ENCODE assay signal across 8 cellular contexts in the genomic region with DNA sequence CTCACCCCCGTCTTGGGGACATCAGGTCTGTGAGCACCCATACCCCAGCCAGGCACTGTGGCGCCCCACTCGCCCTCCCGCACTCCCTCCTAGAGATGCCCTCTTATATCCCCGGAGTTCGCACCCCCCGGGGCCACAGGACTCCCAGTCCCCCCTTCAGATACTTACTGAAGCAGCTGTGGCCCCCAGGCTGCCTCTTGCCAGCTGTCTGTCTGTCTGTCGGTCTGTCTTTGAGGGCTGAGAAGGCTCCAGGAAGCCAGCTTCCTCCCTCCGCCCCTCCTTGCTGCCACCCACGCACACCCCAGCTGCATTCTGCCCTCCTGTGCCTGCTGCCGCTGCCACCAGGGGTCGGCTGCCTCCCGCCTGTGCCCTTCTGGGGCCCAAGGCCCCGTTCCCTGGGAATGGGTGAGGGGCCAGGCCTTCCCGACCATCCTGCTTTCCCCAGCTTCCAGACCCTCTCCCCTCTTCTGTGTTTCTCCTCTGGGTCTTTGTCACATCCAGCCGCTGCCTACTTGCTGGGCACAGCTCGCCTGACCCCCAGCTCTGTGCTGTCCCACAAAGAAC. TPM values are rescaled to one million over a fixed set of nuclear protein-coding genes. Genes with fewer than 3 reads are reported as not detected.
DNase-seq lines count a peak whose midpoint lies in the region; ATAC-seq and TF ChIP-seq lines count a peak whose summit lies in the region.

TSS of gene PTPN7 (minus strand) at position 226 of the 564 bp plus-strand sequence. CDS start 1,200 bp downstream, outside the sequence.

- TF ChIP-seq CTCF in Caco-2 (IDR thresholded peaks at IDR 0.05; ENCODE audit: insufficient read depth in 1 of 2, low read depth in 1 of 2, low read length in 1 of 2, severe bottlenecking in 1 of 2, unreplicated experiment in 1 of 2) (no peak), testis (IDR thresholded peaks at IDR 0.05) (peak; percentile 10 to 24 (median 14)), PC-3 (conservative IDR thresholded peaks at IDR 0.05; ENCODE audit: low read depth, low read length) (no peak)

- H3F3A ChIP-seq in PC-3 (ENCODE audit: low read length, unreplicated experiment): no peaks in the 10 kb centered on the region

- H2AFZ ChIP-seq in PC-3 (ENCODE audit: low read length): no peak within 1 kb of the TSS

- no peaks in the 10 kb centered on the region for H3K9me3 Mint-ChIP-seq in Caco-2 (ENCODE audit: unreplicated experiment)

- POLR2A ChIA-PET in Caco-2 (lab: Charles Lee) (interaction anchor here (0.6 kb wide), 1 partner anchor 35 kb away, joined by 6 read pairs; no protein-coding TSS in a partner anchor), PC-3 (lab: Charles Lee; ENCODE audit: unreplicated experiment) (no interaction called here)

- H3K9me2 ChIP-seq in PC-3 (replicated peaks; ENCODE audit: low read length): no peaks in the 10 kb centered on the region

- no peak within 1 kb of the TSS for H3K4me3 ChIP-seq in Caco-2 (ENCODE audit: low read depth, low read length)
- peak within 1 kb of the TSS; percentile 19 to 39 for H3K4me3 ChIP-seq in muscle layer of duodenum (ENCODE audit: low read depth in 1 of 2, low read length in 2 of 2)
- H3K4me3 ChIP-seq in testis: peak within 1 kb of the TSS in 1 of 2 donors; percentile 49
- no peak within 1 kb of the TSS for H3K4me3 ChIP-seq in PC-3 (ENCODE audit: low read length)

- no peak within 1 kb of the TSS for H3K4me3 Mint-ChIP-seq in Caco-2 (ENCODE audit: unreplicated experiment)

- H3K27ac Mint-ChIP-seq in Caco-2 (ENCODE audit: unreplicated experiment): peak within 1 kb of the TSS; percentile 51

- CTCF ChIA-PET in Caco-2 (lab: Charles Lee) (interaction anchor here (1.0 kb wide), 1 partner anchor 13 kb away, joined by 3 read pairs; no protein-coding TSS in a partner anchor), PC-3 (lab: Charles Lee) (no interaction called here)

- TF ChIP-seq POLR2A in Raji (IDR thresholded peaks at IDR 0.05; ENCODE audit: insufficient read depth, low read depth, low read length) (peak; percentile 64), testis (IDR thresholded peaks at IDR 0.05) (no peak)

- WGBS in testis, 2 donors: 61 to 67% methylated on average over 14 to 17 of the region's 17 CpGs

- H3K27ac ChIP-seq in muscle layer of duodenum (ENCODE audit: low read length) (peak within 1 kb of the TSS; percentile 63), testis (peak within 1 kb of the TSS; percentile 60 to 87), PC-3 (ENCODE audit: low read length) (no peak within 1 kb of the TSS)

- no peak within 1 kb of the TSS for H3K9ac ChIP-seq in PC-3 (ENCODE audit: low read length)

- peak; percentile 38 for ATAC-seq in GM21825 (IDR thresholded peaks at IDR 0.05; ENCODE audit: unreplicated experiment)
- no peak for ATAC-seq in PC-3

- H3K4me2 ChIP-seq in PC-3 (ENCODE audit: low read length): no peak within 1 kb of the TSS

- no peaks in the 10 kb centered on the region for H3K27me3 ChIP-seq in Caco-2 (replicated peaks; ENCODE audit: control insufficient read depth, insufficient read depth, low read length)
- H3K27me3 ChIP-seq in muscle layer of duodenum (ENCODE audit: low read depth, low read length): no peaks in the 10 kb centered on the region
- no peaks in the 10 kb centered on the region for H3K27me3 ChIP-seq in testis
- no peaks in the 10 kb centered on the region for H3K27me3 ChIP-seq in PC-3 (ENCODE audit: low read length)

- no TSS peak for BruUV-seq in Caco-2 (replicated peaks; lab: Mats Ljungman, UMichigan)
- BruUV-seq in PC-3 (replicated peaks; lab: Mats Ljungman, UMichigan): no TSS peak

- DNase-seq in Caco-2 (no peak), testis (peak; percentile 63), PC-3 (no peak), DMS79 (lab: John Stamatoyannopoulos, UW) (no peak)
- peak; percentile 94 for DNase-seq in activated effector memory CD4-positive, alpha-beta T cell treated with anti-CD3 and anti-CD28 coated beads, Interleukin-2, amount 50 U/mL, for 16 hours

- H3K36me3 ChIP-seq in Caco-2 (ENCODE audit: control insufficient read depth, insufficient read depth, low read length) (no peaks in the 10 kb centered on the region), muscle layer of duodenum (ENCODE audit: control insufficient read depth in 1 of 2, insufficient read depth in 2 of 2, low read length in 2 of 2) (no peaks in the 10 kb centered on the region), testis (ENCODE audit: low read depth, missing control alignments) (no peaks in the 10 kb centered on the region), PC-3 (ENCODE audit: low read depth, low read length) (no peaks in the 10 kb centered on the region)

- H3K79me2 ChIP-seq in PC-3 (ENCODE audit: low read length): no peaks in the 10 kb centered on the region

- H3K9me3 ChIP-seq in Caco-2 (no peaks in the 10 kb centered on the region), muscle layer of duodenum (ENCODE audit: control insufficient read depth in 1 of 2, low read length in 2 of 2) (no peaks in the 10 kb centered on the region), testis (no peaks in the 10 kb centered on the region), PC-3 (ENCODE audit: low read length) (no peaks in the 10 kb centered on the region)

- H3K36me3 Mint-ChIP-seq in Caco-2 (ENCODE audit: insufficient read depth, unreplicated experiment): no peaks in the 10 kb centered on the region

- H4K20me1 ChIP-seq in PC-3 (ENCODE audit: low read length): no peaks in the 10 kb centered on the region

- no peaks in the 10 kb centered on the region for H3K4me1 Mint-ChIP-seq in Caco-2 (ENCODE audit: low read depth, unreplicated experiment)

- no peaks in the 10 kb centered on the region for H3K27me3 Mint-ChIP-seq in Caco-2 (ENCODE audit: insufficient read depth, unreplicated experiment)

- peaks cover 7% of the 10 kb centered on the region; the same call in 1 of the 2 replicates for H3K4me1 ChIP-seq in Caco-2
- H3K4me1 ChIP-seq in muscle layer of duodenum (ENCODE audit: control insufficient read depth in 1 of 2, insufficient read depth in 2 of 2, low read length in 2 of 2): peaks cover 0 to 7% of the 10 kb centered on the region in 2 donors
- peaks cover 83% of the 10 kb centered on the region for H3K4me1 ChIP-seq in testis
- H3K4me1 ChIP-seq in PC-3 (ENCODE audit: insufficient read depth, low read length): no peaks in the 10 kb centered on the region

- intact Hi-C loops in Caco-2 (cut with micrococcal nuclease; ENCODE audit: unreplicated experiment) (no loop called here), testis (cut with DNase I; ENCODE audit: low total_unique reads) (no loop called here), PC-3 (cut with micrococcal nuclease) (no loop called here)

RNA-seq across cellular contexts. Expression of gene PTPN7, which starts in this region (rescaled TPM):
- total RNA-seq in Caco-2 (2022) (not detected in 2 replicates), testis (100 to 1,000 TPM in 1 of 2 donors, 10 to 100 TPM in 1; 84.1 to 119 TPM), PC-3 (2014; rRNA removed) (not detected in 2 replicates)
- polyA plus RNA-seq in testis (ENCODE audit: insufficient read depth, low read depth, low replicate concordance): 43.0 TPM

Comparison
In these comparisons a context has a peak if more than half of its experiments do, and no peak if none do; other contexts are left out.
1. RNA of gene PTPN7 (total RNA-seq): 84.1 to 119 TPM in testis; not detected in Caco-2 and not detected in PC-3; every median in the first group is over 10 times any median in the second.
2. DNase-seq: peak in activated effector memory CD4-positive, alpha-beta T cell treated with anti-CD3 and anti-CD28 coated beads, Interleukin-2, amount 50 U/mL, for 16 hours (single experiment) and testis (single experiment); none in Caco-2 (0 of 2), PC-3 (single experiment) and DMS79 (single experiment).
3. H3K4me3 ChIP-seq: peak in muscle layer of duodenum (2 of 2); none in Caco-2 (single experiment) and PC-3 (single experiment).
4. CTCF ChIP-seq: peak in testis (3 of 3); none in Caco-2 (0 of 2) and PC-3 (single experiment).